ENCODE assay signal across 8 cellular contexts in the genomic region with DNA sequence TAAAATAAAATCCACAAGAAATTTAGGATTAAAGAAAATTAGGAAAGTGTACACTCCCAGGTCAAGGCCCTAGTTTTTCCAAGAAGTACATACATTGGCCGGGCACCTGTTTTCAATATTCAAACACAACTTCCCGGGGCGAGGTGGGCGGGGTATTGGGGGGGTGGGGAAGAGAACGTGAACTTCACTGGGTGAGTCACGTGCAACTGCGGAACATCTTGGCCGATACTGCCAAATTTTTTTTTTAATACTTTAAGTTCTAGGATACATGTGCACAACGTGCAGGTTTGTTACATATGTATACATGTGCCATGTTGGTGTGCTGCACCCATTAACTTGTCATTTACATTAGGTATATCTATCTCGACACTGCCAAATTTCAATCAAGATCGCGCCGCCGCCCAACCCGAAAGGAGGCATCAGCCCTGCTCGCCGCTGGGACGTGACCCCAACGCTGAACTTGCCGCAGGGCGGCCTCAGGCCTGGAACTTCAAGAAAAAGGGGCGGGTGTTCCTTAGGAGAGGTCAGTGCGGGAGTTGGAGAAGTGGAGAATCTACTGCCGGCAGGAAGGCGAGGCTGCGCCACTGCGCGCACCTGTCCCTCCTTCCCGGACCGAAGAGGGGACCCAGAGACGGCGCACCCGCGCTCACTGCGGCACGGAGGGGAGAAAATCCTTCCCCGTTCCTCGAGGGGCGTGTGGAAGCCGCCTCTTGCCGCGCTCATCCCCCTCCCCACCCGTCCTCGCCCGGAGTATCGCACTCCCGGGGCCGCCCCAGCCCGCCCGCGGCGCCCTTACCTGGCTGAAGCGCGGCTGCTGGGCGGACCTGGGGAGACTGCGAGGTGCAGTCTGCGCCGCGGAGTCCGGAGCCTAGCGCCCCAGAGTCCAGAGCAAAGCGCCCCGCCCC. TPM values are rescaled to one million over a fixed set of nuclear protein-coding genes. Genes with fewer than 3 reads are reported as not detected.
DNase-seq lines count a peak whose midpoint lies in the region; ATAC-seq and FAIRE-seq lines count a peak whose summit lies in the region.

A gene (minus strand): TSS at position 883 of the 905 bp plus-strand sequence. CDS start 41,224 bp downstream, outside the sequence.

- H3K27ac Mint-ChIP-seq in CD4-positive, CD25-positive, alpha-beta regulatory T cell = peak within 1 kb of the TSS; percentile 21 to 82 (median 56)

- H3K36me3 Mint-ChIP-seq in CD4-positive, CD25-positive, alpha-beta regulatory T cell = no peaks in the 10 kb centered on the region

- peak within 1 kb of the TSS; percentile 91 to 98 (median 96) for H3K4me3 Mint-ChIP-seq in CD4-positive, CD25-positive, alpha-beta regulatory T cell

- peak; percentile 8 to 60 (median 37) for DNase-seq in CD4-positive, CD25-positive, alpha-beta regulatory T cell
- peak; percentile 53 for DNase-seq in RCC 7860 (ENCODE audit: low spot score)
- DNase-seq in amniotic epithelial cell (ENCODE audit: low read depth) = peak; percentile 21
- DNase-seq in iPS DF 6.9 (ENCODE audit: low read depth, low spot score) = no peak
- DNase-seq in activated gamma-delta T cell (lab: John Stamatoyannopoulos, UW) = no peak

- H3K27ac ChIP-seq in CD4-positive, CD25-positive, alpha-beta regulatory T cell (ENCODE audit: insufficient read depth, low read length, poor library complexity, severe bottlenecking) = peak within 1 kb of the TSS; percentile 25
- H3K27ac ChIP-seq in iPS DF 6.9 (ENCODE audit: low read length) (no peak within 1 kb of the TSS), skeletal muscle tissue (ENCODE audit: low read depth, low read length) (peak within 1 kb of the TSS; percentile 86)

- H3K9me3 ChIP-seq in CD4-positive, CD25-positive, alpha-beta regulatory T cell (ENCODE audit: control insufficient read depth in 2 of 2, low read length in 2 of 2) = no peaks in the 10 kb centered on the region
- no peaks in the 10 kb centered on the region for H3K9me3 ChIP-seq in iPS DF 6.9 (ENCODE audit: control insufficient read depth, insufficient read depth, low read length)
- H3K9me3 ChIP-seq in skeletal muscle tissue (ENCODE audit: control insufficient read depth in 3 of 3, low read length in 3 of 3) = no peaks in the 10 kb centered on the region

- peaks cover 0 to 26% (median 17%) of the 10 kb centered on the region in 4 donors for H3K4me1 Mint-ChIP-seq in CD4-positive, CD25-positive, alpha-beta regulatory T cell

- peaks cover 12% of the 10 kb centered on the region for H3K4me1 ChIP-seq in CD4-positive, CD25-positive, alpha-beta regulatory T cell (ENCODE audit: control insufficient read depth, insufficient read depth, low read length, poor library complexity, severe bottlenecking)
- no peaks in the 10 kb centered on the region for H3K4me1 ChIP-seq in iPS DF 6.9 (ENCODE audit: control insufficient read depth, insufficient read depth, low read length)
- peaks cover 0 to 11% (median 0%) of the 10 kb centered on the region in 3 donors for H3K4me1 ChIP-seq in skeletal muscle tissue (ENCODE audit: control insufficient read depth in 3 of 3, insufficient read depth in 3 of 3, low read length in 3 of 3)

- no peaks in the 10 kb centered on the region for H3K36me3 ChIP-seq in CD4-positive, CD25-positive, alpha-beta regulatory T cell (ENCODE audit: control insufficient read depth, insufficient read depth, low read length)
- H3K36me3 ChIP-seq in iPS DF 6.9 (ENCODE audit: control insufficient read depth, insufficient read depth, low read length) = no peaks in the 10 kb centered on the region
- no peaks in the 10 kb centered on the region for H3K36me3 ChIP-seq in skeletal muscle tissue (ENCODE audit: control insufficient read depth in 3 of 3, insufficient read depth in 3 of 3, low read length in 3 of 3)

- H3K27me3 ChIP-seq in CD4-positive, CD25-positive, alpha-beta regulatory T cell (ENCODE audit: control insufficient read depth, insufficient read depth, low read length) = peaks cover 3% of the 10 kb centered on the region
- H3K27me3 ChIP-seq in iPS DF 6.9 (ENCODE audit: control insufficient read depth, insufficient read depth, low read length) (no peaks in the 10 kb centered on the region), skeletal muscle tissue (ENCODE audit: control insufficient read depth in 3 of 3, insufficient read depth in 3 of 3, low read length in 3 of 3) (no peaks in the 10 kb centered on the region)

- H3K9ac ChIP-seq in skeletal muscle tissue (ENCODE audit: low read depth in 1 of 3, low read length in 3 of 3) = peak within 1 kb of the TSS; percentile 87 to 88 (median 88)

- no peaks in the 10 kb centered on the region for H3K9me3 Mint-ChIP-seq in CD4-positive, CD25-positive, alpha-beta regulatory T cell

- H3K4me3 ChIP-seq in CD4-positive, CD25-positive, alpha-beta regulatory T cell (ENCODE audit: low read depth, low read length) = peak within 1 kb of the TSS; percentile 77
- H3K4me3 ChIP-seq in iPS DF 6.9 (ENCODE audit: low read length) = peak within 1 kb of the TSS; percentile 57
- H3K4me3 ChIP-seq in skeletal muscle tissue (ENCODE audit: low read length in 3 of 3) = peak within 1 kb of the TSS; percentile 85 to 95 (median 87)

- WGBS in iPS DF 6.9 (ENCODE audit: insufficient coverage, insufficient read length) = no CpG with 5 or more reads among the region's 63 CpGs

- no peak for FAIRE-seq in RCC 7860 (lab: Jason Lieb, UNC)

- ATAC-seq in CD4-positive, CD25-positive, alpha-beta regulatory T cell (ENCODE audit: low read depth in 2 of 2) = peak; percentile 12 to 15
- ATAC-seq in GM19043 (IDR thresholded peaks at IDR 0.05; ENCODE audit: low read depth, unreplicated experiment) (peak; percentile 4), HG03280 (IDR thresholded peaks at IDR 0.05; ENCODE audit: unreplicated experiment) (peak; percentile 33)

- H3K27me3 Mint-ChIP-seq in CD4-positive, CD25-positive, alpha-beta regulatory T cell = peaks cover 30% of the 10 kb centered on the region

RNA-seq across cellular contexts. Expression of the gene that starts here (rescaled TPM):
- total RNA-seq in CD4-positive, CD25-positive, alpha-beta regulatory T cell = 3.0 TPM
- polyA plus RNA-seq in CD4-positive, CD25-positive, alpha-beta regulatory T cell = 1 to 10 TPM in 3 of 4 donors, under 1 TPM in 1; 0.17 to 1.2 (median 1.2) TPM
- total RNA-seq in skeletal muscle tissue = 0.52 TPM

Comparison
In these comparisons a context has a peak if more than half of its experiments do, and no peak if none do; other contexts are left out.
1. DNase-seq: peak in CD4-positive, CD25-positive, alpha-beta regulatory T cell (3 of 3), RCC 7860 (single experiment) and amniotic epithelial cell (single experiment); none in iPS DF 6.9 (single experiment) and activated gamma-delta T cell (single experiment).
2. Peak in every context shown above with its lines, with median percentiles within 50 percentile points of each other: ATAC-seq and H3K4me3 ChIP-seq.